In the genomic region with DNA sequence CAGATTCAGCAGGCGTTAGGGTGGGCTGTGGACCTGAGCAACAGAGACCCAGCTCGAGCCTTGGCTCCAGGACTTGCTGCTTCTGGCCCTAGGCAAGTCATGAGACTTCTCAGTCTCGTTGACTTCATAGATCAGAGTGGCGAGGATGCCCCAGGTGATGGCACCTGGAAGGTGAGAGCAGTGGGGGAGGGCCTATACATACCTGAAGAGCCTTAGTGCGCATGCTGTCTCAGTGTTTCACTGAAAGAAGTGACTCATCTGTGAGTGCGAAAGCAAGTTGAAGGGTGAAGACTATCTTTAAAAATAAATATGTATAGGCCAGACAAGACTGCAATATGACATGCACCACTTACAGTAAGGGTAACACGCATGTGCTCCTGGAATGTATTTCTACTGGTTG, we compare ENCODE assay signal across 1 cellular context.
TF ChIP-seq lines count a peak whose summit lies in the region.

No MANE protein-coding gene starts in this region.

TF ChIP-seq in H1, 55 proteins besides CTCF, POLR2A, EP300 and RAD21:
- TF ChIP-seq SP2 (IDR thresholded peaks at IDR 0.05; ENCODE audit: low read length) (no peak), TBP (IDR thresholded peaks at IDR 0.05; ENCODE audit: low read depth, low read length) (no peak), JUN (IDR thresholded peaks at IDR 0.05; ENCODE audit: low read depth, low read length) (no peak), POLR2AphosphoS5 (IDR thresholded peaks at IDR 0.05; ENCODE audit: low read depth, low read length) (no peak), SIX5 (IDR thresholded peaks at IDR 0.05; ENCODE audit: low read depth, low read length) (no peak), EGR1 (IDR thresholded peaks at IDR 0.05; ENCODE audit: borderline replicate concordance, low read depth, low read length) (no peak), SAP30 (IDR thresholded peaks at IDR 0.05; ENCODE audit: insufficient read depth, insufficient replicate concordance, low read length) (no peak), RFX5 (IDR thresholded peaks at IDR 0.05; ENCODE audit: borderline replicate concordance, low read depth, low read length) (no peak), ASH2L (IDR thresholded peaks at IDR 0.05; ENCODE audit: low read length) (no peak)
- TF ChIP-seq, protein P1, sequence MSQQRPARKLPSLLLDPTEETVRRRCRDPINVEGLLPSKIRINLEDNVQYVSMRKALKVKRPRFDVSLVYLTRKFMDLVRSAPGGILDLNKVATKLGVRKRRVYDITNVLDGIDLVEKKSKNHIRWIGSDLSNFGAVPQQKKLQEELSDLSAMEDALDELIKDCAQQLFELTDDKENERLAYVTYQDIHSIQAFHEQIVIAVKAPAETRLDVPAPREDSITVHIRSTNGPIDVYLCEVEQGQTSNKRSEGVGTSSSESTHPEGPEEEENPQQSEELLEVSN (IDR thresholded peaks at IDR 0.05), result no peak
